31 cellular contexts compared by ENCODE assay signal in the genomic region with DNA sequence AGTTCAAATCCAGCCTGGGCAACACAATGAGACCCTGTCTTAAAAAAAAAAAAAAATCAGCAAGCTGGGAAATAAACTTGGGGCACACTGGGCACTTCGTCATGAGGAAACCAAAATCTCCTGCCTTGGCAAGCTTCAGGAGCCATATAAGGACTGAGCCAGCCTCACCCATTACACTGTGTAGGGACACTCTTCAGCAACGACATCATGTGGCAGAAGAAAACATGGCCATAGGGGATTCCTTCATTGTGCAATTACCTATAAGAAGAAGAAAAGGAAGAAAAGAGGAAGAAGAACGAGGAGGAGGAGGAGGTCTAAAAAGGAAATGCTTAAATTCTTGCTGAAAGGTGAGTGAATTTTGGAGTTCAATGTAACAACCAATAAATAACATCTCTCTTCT. TPM values are rescaled to one million over a fixed set of nuclear protein-coding genes. Genes with fewer than 3 reads are reported as not detected.
"Had no signal": no experiment of that assay in that cellular context is flagged by ENCODE, and none has a peak within 500 bp of the region (broad histone marks: within the 10 kb centered on the region; RNA-seq: fewer than 3 reads in every experiment).

No MANE protein-coding gene starts in this region.

- DNase-seq: activated CD4-positive, alpha-beta T cell treated with anti-CD3 and anti-CD28 coated beads for 36 hours; activated CD4-positive, alpha-beta T cell treated with anti-CD3 and anti-CD28 coated beads, Interleukin-2, amount 50 U/mL, for 1 hour; activated CD8-positive, alpha-beta memory T cell treated with anti-CD3 and anti-CD28 coated beads, Interleukin-2, amount 50 U/mL, for 4 hours; activated CD8-positive, alpha-beta T cell treated with anti-CD3 and anti-CD28 coated beads for 36 hours; activated gamma-delta T cell treated with Interleukin-2 at 50 U/mL for 16 hours; activated naive CD4-positive, alpha-beta T cell treated with anti-CD3 and anti-CD28 coated beads, Interleukin-2, amount 10 ng/mL, durations not matched to agents 7 days and 5 days; activated naive CD8-positive, alpha-beta T cell treated with anti-CD3 and anti-CD28 coated beads for 36 hours; activated T-cell treated with anti-CD3 and anti-CD28 coated beads, Interleukin-2, amount 50 U/mL, for 72 hours; anterior cingulate cortex; cerebellar nuclear complex; KG1; NCI-H1048; NCI-H146; NCI-H187 treated with DMSO at 0.1 percent for 48 hours; NCI-H2081 treated with DMSO at 0.1 percent for 48 hours; NCI-H446; NCI-H524; RPMI8226; T-cell; T-helper 2 cell; T1000 had no signal

- H3K27me3 ChIP-seq: SJSA1 had no signal

- ATAC-seq: activated CD4-positive, alpha-beta T cell treated with anti-CD3 and anti-CD28 coated beads for 36 hours; activated CD8-positive, alpha-beta T cell treated with anti-CD3 and anti-CD28 coated beads for 36 hours; activated T-cell treated with anti-CD3 and anti-CD28 coated beads, Interleukin-2, amount 50 U/mL, for 72 hours; Panc1; Right ventricle myocardium inferior; SK-N-SH treated with all-trans-retinoic acid at 6 μM for 48 hours; T-cell had no signal

- H3K36me3 ChIP-seq: SJSA1 had no signal

- H3K27ac ChIP-seq: SJSA1, VCaP had no signal

- FAIRE-seq: colon had no signal

- H3K4me3 ChIP-seq: SJSA1 had no signal

- H3K9me3 ChIP-seq: SJSA1 had no signal

RNA-seq across cellular contexts. Expression of gene IFNG, which starts 26.1 kb away (rescaled TPM):
- total RNA-seq: cardiac septum, LHCN-M2, M059J, Right ventricle myocardium inferior, SJSA1 had no signal
- polyA plus RNA-seq: adipose tissue had no signal

RNA-seq across cellular contexts. Expression of gene IL26, which starts 40.0 kb away (rescaled TPM):
- total RNA-seq: activated CD8-positive, alpha-beta T cell treated with anti-CD3 and anti-CD28 coated beads for 36 hours; cardiac septum; LHCN-M2; M059J; Right ventricle myocardium inferior; SJSA1 had no signal
- polyA plus RNA-seq: adipose tissue had no signal
